28 cellular contexts compared by ENCODE assay signal in genomic region chr5:129966071-129966470, GRCh38.
"Had no signal": no experiment of that assay in that cellular context is flagged by ENCODE, and none has a peak within 500 bp of the region (broad histone marks: within the 10 kb centered on the region; RNA-seq: fewer than 3 reads in every experiment).

No MANE protein-coding gene starts in this region.

- ATAC-seq: left colon; left lung; mucosa of descending colon; naive thymus-derived CD4-positive, alpha-beta T cell; natural killer cell treated with Interleukin-12 subunit alpha and Interleukin-12 subunit beta and Interleukin-15 and Interleukin-18, amount 100 ng/mL, for 72 hours; pancreas; right lobe of liver; stimulated activated memory B cell treated with anti-CD40 and anti-IgM and Interleukin-4, amounts not matched to agents 10 μg/mL and 1 μg/mL and 100 μg/mL, for 72 hours; stimulated activated naive CD8-positive, alpha-beta T cell treated with anti-CD3 and anti-CD28 coated beads, Interleukin-15, amount 100 ng/mL, for 72 hours had no signal

- H3K9me3 ChIP-seq: left lung, mucosa of descending colon, pancreas, prostate gland, right lobe of liver, tibial nerve, uterus had no signal

- H3K4me1 Mint-ChIP-seq: immature natural killer cell; memory B cell; naive thymus-derived CD4-positive, alpha-beta T cell; stimulated activated memory B cell treated with anti-CD40 and anti-IgM and Interleukin-4, amounts not matched to agents 10 μg/mL and 1 μg/mL and 100 μg/mL, for 72 hours; stimulated activated naive CD8-positive, alpha-beta T cell treated with anti-CD3 and anti-CD28 coated beads, Interleukin-15, amount 100 ng/mL, for 72 hours had no signal

- H3K27ac Mint-ChIP-seq: immature natural killer cell; memory B cell; naive thymus-derived CD4-positive, alpha-beta T cell; natural killer cell treated with Interleukin-12 subunit alpha and Interleukin-12 subunit beta and Interleukin-15 and Interleukin-18, amount 100 ng/mL, for 72 hours; stimulated activated memory B cell treated with anti-CD40 and anti-IgM and Interleukin-4, amounts not matched to agents 10 μg/mL and 1 μg/mL and 100 μg/mL, for 72 hours; stimulated activated naive CD8-positive, alpha-beta T cell treated with anti-CD3 and anti-CD28 coated beads, Interleukin-15, amount 100 ng/mL, for 72 hours; type B pancreatic cell had no signal

- H3K36me3 Mint-ChIP-seq: memory B cell; naive thymus-derived CD4-positive, alpha-beta T cell; natural killer cell treated with Interleukin-12 subunit alpha and Interleukin-12 subunit beta and Interleukin-15 and Interleukin-18, amount 100 ng/mL, for 72 hours; stimulated activated memory B cell treated with anti-CD40 and anti-IgM and Interleukin-4, amounts not matched to agents 10 μg/mL and 1 μg/mL and 100 μg/mL, for 72 hours; type B pancreatic cell had no signal

- DNase-seq: hypothalamus; immature natural killer cell; kidney; left colon; left lung; midbrain; mucosa of descending colon; naive thymus-derived CD4-positive, alpha-beta T cell; pancreas; posterior cingulate gyrus; retina; right lobe of liver; stimulated activated CD4-positive, alpha-beta T cell treated with anti-CD3 and anti-CD28 coated beads, Interleukin-1b, Interleukin-23, amount 100 ng/mL, for 48 hours; stimulated activated CD4-positive, alpha-beta T cell treated with anti-CD3 and anti-CD28 coated beads, Interleukin-2, amount 100 ng/mL, for 48 hours; stimulated activated CD4-positive, alpha-beta T cell treated with anti-CD3 and anti-CD28 coated beads, Interleukin-4, amount 100 ng/mL, for 4 hours; stimulated activated CD8-positive, alpha-beta memory T cell treated with anti-CD3 and anti-CD28 coated beads, Interleukin-4, amount 100 ng/mL, for 48 hours; stimulated activated naive CD4-positive, alpha-beta T cell treated with Interleukin-2 at 50 U/mL for 16 hours; stimulated activated naive CD8-positive, alpha-beta T cell treated with anti-CD3 and anti-CD28 coated beads, Interleukin-15, amount 100 ng/mL, for 72 hours; substantia nigra; uterus had no signal

- H3K4me3 ChIP-seq: left lung, lung, mucosa of descending colon, pancreas, prostate gland, right lobe of liver, smooth muscle cell, tibial nerve, uterus had no signal

- H3K27me3 ChIP-seq: left lung, pancreas, right lobe of liver, tibial nerve, uterus had no signal

- H3K27me3 Mint-ChIP-seq: memory B cell; natural killer cell treated with Interleukin-12 subunit alpha and Interleukin-12 subunit beta and Interleukin-15 and Interleukin-18, amount 100 ng/mL, for 72 hours; stimulated activated memory B cell treated with anti-CD40 and anti-IgM and Interleukin-4, amounts not matched to agents 10 μg/mL and 1 μg/mL and 100 μg/mL, for 72 hours; stimulated activated naive CD8-positive, alpha-beta T cell treated with anti-CD3 and anti-CD28 coated beads, Interleukin-15, amount 100 ng/mL, for 72 hours; type B pancreatic cell had no signal

- H3K4me1 ChIP-seq: left lung, pancreas, prostate gland, right lobe of liver, tibial nerve, uterus had no signal

- H3K4me3 Mint-ChIP-seq: immature natural killer cell; memory B cell; naive thymus-derived CD4-positive, alpha-beta T cell; natural killer cell treated with Interleukin-12 subunit alpha and Interleukin-12 subunit beta and Interleukin-15 and Interleukin-18, amount 100 ng/mL, for 72 hours; stimulated activated memory B cell treated with anti-CD40 and anti-IgM and Interleukin-4, amounts not matched to agents 10 μg/mL and 1 μg/mL and 100 μg/mL, for 72 hours; stimulated activated naive CD8-positive, alpha-beta T cell treated with anti-CD3 and anti-CD28 coated beads, Interleukin-15, amount 100 ng/mL, for 72 hours; type B pancreatic cell had no signal

- H3K9me3 Mint-ChIP-seq: memory B cell; stimulated activated memory B cell treated with anti-CD40 and anti-IgM and Interleukin-4, amounts not matched to agents 10 μg/mL and 1 μg/mL and 100 μg/mL, for 72 hours; stimulated activated naive CD8-positive, alpha-beta T cell treated with anti-CD3 and anti-CD28 coated beads, Interleukin-15, amount 100 ng/mL, for 72 hours; type B pancreatic cell had no signal

- H3K27ac ChIP-seq: left lung, pancreas, prostate gland, right lobe of liver, tibial nerve, uterus had no signal

- H3K36me3 ChIP-seq: left lung, pancreas, prostate gland, right lobe of liver, tibial nerve, uterus had no signal
